In genomic region chrX:100804780-100805179, GRCh38 we compare ENCODE assay signal across 35 cellular contexts.
"Had no signal": no experiment of that assay in that cellular context is flagged by ENCODE, and none has a peak within 500 bp of the region (broad histone marks: within the 10 kb centered on the region; RNA-seq: fewer than 3 reads in every experiment).

No MANE protein-coding gene starts in this region.

- H3K4me3 ChIP-seq: adrenal gland, body of pancreas, breast epithelium had no signal

- H3K36me3 ChIP-seq: adrenal gland, brain microvascular endothelial cell, breast epithelium had no signal

- DNase-seq: activated CD4-positive, alpha-beta memory T cell treated with anti-CD3 and anti-CD28 coated beads, Interleukin-2, amount 10 ng/mL, durations not matched to agents 7 days and 5 days; activated CD4-positive, alpha-beta T cell treated with anti-CD3 and anti-CD28 coated beads for 1 hour; activated CD4-positive, alpha-beta T cell treated with anti-CD3 and anti-CD28 coated beads for 36 hours; activated CD4-positive, alpha-beta T cell treated with anti-CD3 and anti-CD28 coated beads for 48 hours; activated CD4-positive, alpha-beta T cell treated with anti-CD3 and anti-CD28 coated beads, Interleukin-2, amount 10 ng/mL, durations not matched to agents 7 days and 5 days; activated CD4-positive, alpha-beta T cell treated with anti-CD3 and anti-CD28 coated beads, Interleukin-2, amount 50 U/mL, for 48 hours; activated CD4-positive, CD25-positive, alpha-beta regulatory T cell; activated CD8-positive, alpha-beta memory T cell treated with anti-CD3 and anti-CD28 coated beads for 24 hours; activated CD8-positive, alpha-beta memory T cell treated with anti-CD3 and anti-CD28 coated beads, Interleukin-2, amount 10 ng/mL, durations not matched to agents 7 days and 5 days; activated CD8-positive, alpha-beta memory T cell treated with anti-CD3 and anti-CD28 coated beads, Interleukin-2, amount 50 U/mL, for 48 hours; activated CD8-positive, alpha-beta T cell treated with anti-CD3 and anti-CD28 coated beads, Interleukin-2, amount 10 ng/mL, durations not matched to agents 7 days and 5 days; activated effector memory CD4-positive, alpha-beta T cell treated with anti-CD3 and anti-CD28 coated beads, Interleukin-2, amount 50 U/mL, for 16 hours; activated gamma-delta T cell treated with Interleukin-2 at 50 U/mL for 16 hours; activated naive CD4-positive, alpha-beta T cell; activated naive CD4-positive, alpha-beta T cell treated with anti-CD3 and anti-CD28 coated beads for 36 hours; activated naive CD4-positive, alpha-beta T cell treated with anti-CD3 and anti-CD28 coated beads, Interleukin-2, amount 50 U/mL, for 16 hours; activated naive CD8-positive, alpha-beta T cell treated with anti-CD3 and anti-CD28 coated beads for 36 hours; activated T-cell treated with anti-CD3 and anti-CD28 coated beads, Interleukin-2, amount 50 U/mL, for 24 hours; activated T-cell treated with anti-CD3 and anti-CD28 coated beads, Interleukin-2, amount 50 U/mL, for 48 hours; adrenal gland; amniotic stem cell; aorta; body of pancreas; brain microvascular endothelial cell; central memory CD4-positive, alpha-beta T cell; T-helper 1 cell; T-helper 2 cell; T-helper 9 cell had no signal

- H3K4me1 Mint-ChIP-seq: activated CD4-positive, alpha-beta memory T cell treated with anti-CD3 and anti-CD28 coated beads, Interleukin-2, amount 10 ng/mL, durations not matched to agents 7 days and 5 days; activated CD4-positive, alpha-beta T cell treated with anti-CD3 and anti-CD28 coated beads for 36 hours; activated CD4-positive, alpha-beta T cell treated with anti-CD3 and anti-CD28 coated beads, Interleukin-2, amount 10 ng/mL, durations not matched to agents 7 days and 5 days; activated CD8-positive, alpha-beta memory T cell treated with anti-CD3 and anti-CD28 coated beads, Interleukin-2, amount 10 ng/mL, durations not matched to agents 7 days and 5 days; activated naive CD8-positive, alpha-beta T cell treated with anti-CD3 and anti-CD28 coated beads for 36 hours had no signal

- ATAC-seq: activated CD4-positive, alpha-beta T cell treated with anti-CD3 and anti-CD28 coated beads for 36 hours; activated CD4-positive, CD25-positive, alpha-beta regulatory T cell treated with anti-CD3 and anti-CD28 coated beads, Interleukin-2, amount 50 U/mL, for 24 hours; activated CD8-positive, alpha-beta memory T cell treated with anti-CD3 and anti-CD28 coated beads, Interleukin-2, amount 10 ng/mL, durations not matched to agents 7 days and 5 days; activated CD8-positive, alpha-beta T cell treated with anti-CD3 and anti-CD28 coated beads, Interleukin-2, amount 10 ng/mL, durations not matched to agents 7 days and 5 days; activated naive CD4-positive, alpha-beta T cell treated with anti-CD3 and anti-CD28 coated beads, Interleukin-2, amount 50 U/mL, for 72 hours; body of pancreas had no signal

- H3K4me1 ChIP-seq: adrenal gland, body of pancreas, breast epithelium had no signal

- H3K9me3 Mint-ChIP-seq: activated CD4-positive, alpha-beta memory T cell treated with anti-CD3 and anti-CD28 coated beads, Interleukin-2, amount 10 ng/mL, durations not matched to agents 7 days and 5 days; activated CD4-positive, alpha-beta T cell treated with anti-CD3 and anti-CD28 coated beads, Interleukin-2, amount 10 ng/mL, durations not matched to agents 7 days and 5 days had no signal

- H3K27ac ChIP-seq: adrenal gland, body of pancreas, brain microvascular endothelial cell, breast epithelium, VCaP had no signal

- H3K36me3 Mint-ChIP-seq: activated CD8-positive, alpha-beta memory T cell treated with anti-CD3 and anti-CD28 coated beads, Interleukin-2, amount 10 ng/mL, durations not matched to agents 7 days and 5 days; activated naive CD4-positive, alpha-beta T cell treated with anti-CD3 and anti-CD28 coated beads, Interleukin-2, amount 50 U/mL, for 72 hours; activated naive CD8-positive, alpha-beta T cell treated with anti-CD3 and anti-CD28 coated beads for 36 hours had no signal

- FAIRE-seq: TTC549 had no signal

- H3K27ac Mint-ChIP-seq: activated CD4-positive, alpha-beta memory T cell treated with anti-CD3 and anti-CD28 coated beads, Interleukin-2, amount 10 ng/mL, durations not matched to agents 7 days and 5 days; activated CD4-positive, alpha-beta T cell treated with anti-CD3 and anti-CD28 coated beads for 36 hours; activated CD4-positive, alpha-beta T cell treated with anti-CD3 and anti-CD28 coated beads, Interleukin-2, amount 10 ng/mL, durations not matched to agents 7 days and 5 days; activated CD8-positive, alpha-beta memory T cell treated with anti-CD3 and anti-CD28 coated beads, Interleukin-2, amount 10 ng/mL, durations not matched to agents 7 days and 5 days; activated CD8-positive, alpha-beta T cell treated with anti-CD3 and anti-CD28 coated beads, Interleukin-2, amount 10 ng/mL, durations not matched to agents 7 days and 5 days; activated naive CD4-positive, alpha-beta T cell treated with anti-CD3 and anti-CD28 coated beads for 36 hours; activated naive CD4-positive, alpha-beta T cell treated with anti-CD3 and anti-CD28 coated beads, Interleukin-2, amount 50 U/mL, for 72 hours; activated naive CD8-positive, alpha-beta T cell treated with anti-CD3 and anti-CD28 coated beads for 36 hours; activated T-cell treated with anti-CD3 and anti-CD28 coated beads, Interleukin-2, amount 50 U/mL, for 24 hours; T-helper 1 cell treated with Interleukin-12 subunit alpha and Interleukin-12 subunit beta and Interleukin-4 antibody, amounts not matched to agents 30 μg/mL and 1 μg/mL, for 36 hours; T-helper 2 cell treated with Interferon-gamma antibody and Interleukin-4, amounts not matched to agents 5 μg/mL and 100 μg/mL, for 36 hours had no signal

- H3K4me3 Mint-ChIP-seq: activated CD4-positive, alpha-beta memory T cell treated with anti-CD3 and anti-CD28 coated beads, Interleukin-2, amount 10 ng/mL, durations not matched to agents 7 days and 5 days; activated CD4-positive, alpha-beta T cell treated with anti-CD3 and anti-CD28 coated beads for 36 hours; activated CD4-positive, alpha-beta T cell treated with anti-CD3 and anti-CD28 coated beads, Interleukin-2, amount 10 ng/mL, durations not matched to agents 7 days and 5 days; activated CD8-positive, alpha-beta memory T cell treated with anti-CD3 and anti-CD28 coated beads, Interleukin-2, amount 10 ng/mL, durations not matched to agents 7 days and 5 days; activated CD8-positive, alpha-beta T cell treated with anti-CD3 and anti-CD28 coated beads, Interleukin-2, amount 10 ng/mL, durations not matched to agents 7 days and 5 days; activated naive CD4-positive, alpha-beta T cell treated with anti-CD3 and anti-CD28 coated beads for 36 hours; activated naive CD8-positive, alpha-beta T cell treated with anti-CD3 and anti-CD28 coated beads for 36 hours; activated T-cell treated with anti-CD3 and anti-CD28 coated beads, Interleukin-2, amount 50 U/mL, for 24 hours; T-helper 1 cell treated with Interleukin-12 subunit alpha and Interleukin-12 subunit beta and Interleukin-4 antibody, amounts not matched to agents 30 μg/mL and 1 μg/mL, for 36 hours; T-helper 2 cell treated with Interferon-gamma antibody and Interleukin-4, amounts not matched to agents 5 μg/mL and 100 μg/mL, for 36 hours had no signal

- H3K27me3 ChIP-seq: adrenal gland, body of pancreas, brain microvascular endothelial cell had no signal

- H3K9me3 ChIP-seq: adrenal gland, body of pancreas had no signal
